ENCODE assay signal across 9 cellular contexts in genomic region chr6:53979468-53980067, GRCh38.
DNase-seq lines count a peak whose midpoint lies in the region; ATAC-seq, FAIRE-seq and TF ChIP-seq lines count a peak whose summit lies in the region.
"Had no signal": no experiment of that assay in that cellular context is flagged by ENCODE, and none has a peak within 500 bp of the region (broad histone marks: within the 10 kb centered on the region; RNA-seq: fewer than 3 reads in every experiment).

No MANE protein-coding gene starts in this region.

- H3K4me2 ChIP-seq in OCI-LY1 (ENCODE audit: low read length): no peak overlapping the region
- H3K4me2 ChIP-seq: BLaER1 treated with 17β-estradiol and CSF1 and Interleukin-3, amounts not matched to agents 10 nM and 100 nM had no signal

- H4K20me1 ChIP-seq in OCI-LY1 (ENCODE audit: insufficient read depth, low read length): no peaks in the 10 kb centered on the region
- H4K20me1 ChIP-seq: BLaER1 treated with 17β-estradiol and CSF1 and Interleukin-3, amounts not matched to agents 10 nM and 100 nM had no signal

- no peaks in the 10 kb centered on the region for H3K4me1 Mint-ChIP-seq in endodermal cell

- intact Hi-C loops in pancreas (cut with DNase I): loop anchor here in 1 of 3 donors (10.0 kb wide), 1 partner anchor 285 kb away; no protein-coding TSS in a partner anchor

- peak; percentile 86 for FAIRE-seq in pancreas (lab: Jason Lieb, UNC)

- H3K36me3 Mint-ChIP-seq in endodermal cell (ENCODE audit: low read depth): no peaks in the 10 kb centered on the region

- H3K27ac ChIP-seq in OCI-LY1 (ENCODE audit: low read depth, low read length, poor library complexity, severe bottlenecking) (no peak overlapping the region), endodermal cell (ENCODE audit: low read depth, low read length) (no peak overlapping the region), pancreas (no peak overlapping the region)
- H3K27ac ChIP-seq: BLaER1 treated with 17β-estradiol and CSF1 and Interleukin-3, amounts not matched to agents 10 nM and 100 nM had no signal

- H2AFZ ChIP-seq in OCI-LY1 (ENCODE audit: low read length): no peak overlapping the region

- H3K36me3 ChIP-seq in OCI-LY1 (ENCODE audit: insufficient read depth, low read length) (no peaks in the 10 kb centered on the region), endodermal cell (ENCODE audit: control insufficient read depth, insufficient read depth, low read length) (no peaks in the 10 kb centered on the region), pancreas (no peaks in the 10 kb centered on the region)
- H3K36me3 ChIP-seq: BLaER1 treated with 17β-estradiol and CSF1 and Interleukin-3, amounts not matched to agents 10 nM and 100 nM had no signal

- H3K9me3 ChIP-seq in OCI-LY1 (ENCODE audit: low read length) (no peaks in the 10 kb centered on the region), endodermal cell (ENCODE audit: control insufficient read depth, low read length) (no peaks in the 10 kb centered on the region), pancreas (no peaks in the 10 kb centered on the region)
- H3K9me3 ChIP-seq: BLaER1 treated with 17β-estradiol and CSF1 and Interleukin-3, amounts not matched to agents 10 nM and 100 nM had no signal

- H3K27me3 Mint-ChIP-seq in endodermal cell (ENCODE audit: insufficient read depth): no peaks in the 10 kb centered on the region

- no peaks in the 10 kb centered on the region for H3K79me2 ChIP-seq in OCI-LY1 (ENCODE audit: insufficient read depth, low read length)

- H3F3A ChIP-seq in OCI-LY1 (ENCODE audit: insufficient read depth, low read length): no peaks in the 10 kb centered on the region

- H3K27ac Mint-ChIP-seq in endodermal cell: no peak overlapping the region

- H3K9ac ChIP-seq in OCI-LY1 (ENCODE audit: low read length) (no peak overlapping the region), endodermal cell (ENCODE audit: extremely low read depth, low read length, poor library complexity, severe bottlenecking) (no peak overlapping the region)
- H3K9ac ChIP-seq: BLaER1 treated with 17β-estradiol and CSF1 and Interleukin-3, amounts not matched to agents 10 nM and 100 nM had no signal

- ATAC-seq in HG02610 (IDR thresholded peaks at IDR 0.05; ENCODE audit: unreplicated experiment): peak; percentile 50
- ATAC-seq in pancreas: peak in 2 of 4 donors; percentile 55 to 58
- ATAC-seq in HG03439 (IDR thresholded peaks at IDR 0.05; ENCODE audit: unreplicated experiment): no peak

- H3K4me1 ChIP-seq in OCI-LY1 (ENCODE audit: insufficient read depth, low read length, severe bottlenecking): no peaks in the 10 kb centered on the region
- no peaks in the 10 kb centered on the region for H3K4me1 ChIP-seq in endodermal cell (ENCODE audit: control insufficient read depth, insufficient read depth, low read length)
- no peaks in the 10 kb centered on the region for H3K4me1 ChIP-seq in pancreas

- DNase-seq in NCI-H2081 (lab: John Stamatoyannopoulos, UW): peak; percentile 16 to 23
- DNase-seq in NCI-H2081 treated with DMSO at 0.1 percent for 48 hours (lab: John Stamatoyannopoulos, UW): no peak
- DNase-seq in endodermal cell: no peak
- DNase-seq in pancreas: no peak
- DNase-seq in NCI-H1048 (lab: John Stamatoyannopoulos, UW): no peak

- H3K9me2 ChIP-seq in OCI-LY1 (ENCODE audit: low read depth, low read length): no peaks in the 10 kb centered on the region

- H3K27me3 ChIP-seq in OCI-LY1 (ENCODE audit: insufficient read depth, low read length) (no peaks in the 10 kb centered on the region), endodermal cell (ENCODE audit: control insufficient read depth, insufficient read depth, low read length, poor library complexity, severe bottlenecking) (no peaks in the 10 kb centered on the region), pancreas (no peaks in the 10 kb centered on the region)
- H3K27me3 ChIP-seq: BLaER1 treated with 17β-estradiol and CSF1 and Interleukin-3, amounts not matched to agents 10 nM and 100 nM had no signal

- no peaks in the 10 kb centered on the region for H3K9me3 Mint-ChIP-seq in endodermal cell

- H3K4me3 ChIP-seq in OCI-LY1 (ENCODE audit: low read depth, low read length, poor library complexity, severe bottlenecking) (no peak overlapping the region), endodermal cell (ENCODE audit: low read length) (no peak overlapping the region), pancreas (no peak overlapping the region)
- H3K4me3 ChIP-seq: BLaER1 treated with 17β-estradiol and CSF1 and Interleukin-3, amounts not matched to agents 10 nM and 100 nM had no signal

- peak; percentile 78 for TF ChIP-seq CTCF in OCI-LY1 (IDR thresholded peaks at IDR 0.05; ENCODE audit: low read length)
- peak; percentile 93 for TF ChIP-seq CTCF in endodermal cell (conservative IDR thresholded peaks at IDR 0.05)
- peak; percentile 51 to 79 (median 66) for TF ChIP-seq CTCF in pancreas (IDR thresholded peaks at IDR 0.05)

- H3K4me3 Mint-ChIP-seq in endodermal cell: no peak overlapping the region

Comparison
In these comparisons a context has a peak if more than half of its experiments do, and no peak if none do; other contexts are left out.
1. DNase-seq: peak in NCI-H2081 (2 of 2); none in NCI-H2081 treated with DMSO at 0.1 percent for 48 hours (single experiment), endodermal cell (single experiment), pancreas (0 of 6) and NCI-H1048 (single experiment).
2. Peak in every context shown above with its lines, with median percentiles within 50 percentile points of each other: CTCF ChIP-seq.